1 cellular context compared by ENCODE assay signal in the genomic region with DNA sequence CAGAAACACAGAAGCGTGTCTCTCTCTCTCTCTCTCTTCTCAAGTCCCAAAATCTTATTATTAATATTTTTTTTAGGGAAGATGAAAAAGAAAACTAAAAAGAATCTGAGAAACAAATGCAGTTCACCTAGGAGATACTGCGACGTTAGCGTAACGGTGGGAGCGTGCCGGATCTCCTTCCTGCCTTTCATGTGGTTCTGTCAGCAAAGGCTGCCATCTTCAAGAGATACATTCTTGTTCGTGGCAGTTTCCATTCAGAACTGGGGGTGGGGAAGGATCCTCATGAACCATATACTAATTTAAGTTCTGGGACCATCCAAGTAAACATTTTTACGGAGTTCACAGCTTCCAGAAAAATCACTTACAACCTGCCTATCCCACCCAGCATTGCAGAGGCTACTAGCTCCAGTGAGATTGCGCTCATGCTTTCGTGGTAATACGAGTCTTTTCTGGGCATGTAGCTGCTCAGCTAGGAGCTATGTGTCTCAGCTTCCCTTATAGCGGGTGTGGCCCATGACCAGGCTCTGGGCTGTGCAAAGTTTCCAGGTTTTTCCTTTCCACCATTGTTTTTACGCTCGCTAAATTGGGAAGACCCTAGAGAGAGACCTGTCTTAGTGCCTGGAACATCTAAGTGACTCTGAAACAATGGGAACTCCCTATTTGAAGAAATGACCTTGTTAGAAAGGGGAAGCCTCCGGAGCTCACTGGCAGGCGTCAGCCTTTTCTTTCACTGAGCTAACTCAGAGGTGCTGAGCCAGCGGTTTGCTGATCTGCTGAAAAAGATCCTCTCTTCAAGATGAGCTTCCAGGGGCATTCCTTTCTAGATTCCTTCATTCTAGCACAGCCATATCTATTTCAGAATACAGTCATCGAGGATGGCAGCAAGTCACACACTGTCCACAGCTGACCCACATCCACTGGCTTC.
TF ChIP-seq lines count a peak whose summit lies in the region.

No MANE protein-coding gene starts in this region.

TF ChIP-seq in H1, 55 proteins besides CTCF, POLR2A, EP300 and RAD21:
- TF ChIP-seq KDM5A (IDR thresholded peaks at IDR 0.05; ENCODE audit: low read length) (no peak), MAFK (IDR thresholded peaks at IDR 0.05; ENCODE audit: low read depth, low read length) (peak; percentile 62)
